In genomic region chr14:30842431-30842830, GRCh38 we compare ENCODE assay signal across 27 cellular contexts. TPM values are rescaled to one million over a fixed set of nuclear protein-coding genes. Genes with fewer than 3 reads are reported as not detected.
"Had no signal": no experiment of that assay in that cellular context is flagged by ENCODE, and none has a peak within 500 bp of the region (broad histone marks: within the 10 kb centered on the region; RNA-seq: fewer than 3 reads in every experiment).

No MANE protein-coding gene starts in this region.

- H3K4me1 ChIP-seq: left lung, lower lobe of right lung, right atrium auricular region, right lobe of liver, stomach, testis, thyroid gland, upper lobe of left lung, vagina had no signal

- H3K36me3 Mint-ChIP-seq: naive B cell; natural killer cell; stimulated activated memory B cell treated with anti-CD40 and anti-IgM and Interleukin-4, amounts not matched to agents 10 μg/mL and 1 μg/mL and 100 μg/mL, for 72 hours had no signal

- DNase-seq: kidney glomerular epithelial cell; left cardiac atrium; left lung; lower lobe of right lung; mammary epithelial cell; mesenchymal stem cell; naive B cell; natural killer cell; nephron progenitor cell; ovary; right lobe of liver; stimulated activated CD4-positive, alpha-beta T cell treated with anti-CD3 and anti-CD28 coated beads, Interleukin-1b, Interleukin-23, amount 100 ng/mL, for 48 hours; stimulated activated CD4-positive, alpha-beta T cell treated with anti-CD3 and anti-CD28 coated beads, Interleukin-2, amount 100 ng/mL, for 48 hours; stimulated activated CD4-positive, alpha-beta T cell treated with anti-CD3 and anti-CD28 coated beads, Interleukin-4, amount 100 ng/mL, for 4 hours; stimulated activated CD8-positive, alpha-beta memory T cell treated with anti-CD3 and anti-CD28 coated beads, Interleukin-4, amount 100 ng/mL, for 48 hours; stimulated activated naive CD4-positive, alpha-beta T cell treated with Interleukin-2 at 50 U/mL for 16 hours; stomach; testis; thyroid gland; transverse colon; upper lobe of left lung had no signal

- H3K4me3 ChIP-seq: hepatocyte, left lung, lower lobe of right lung, ovary, right atrium auricular region, right lobe of liver, smooth muscle cell, stomach, testis, thyroid gland, transverse colon, upper lobe of left lung, vagina had no signal

- H3K27ac Mint-ChIP-seq: naive B cell; natural killer cell; nephron progenitor cell; progenitor cell of endocrine pancreas; stimulated activated memory B cell treated with anti-CD40 and anti-IgM and Interleukin-4, amounts not matched to agents 10 μg/mL and 1 μg/mL and 100 μg/mL, for 72 hours had no signal

- H3K27ac ChIP-seq: hepatocyte, left lung, lower lobe of right lung, ovary, right atrium auricular region, right lobe of liver, stomach, testis, thyroid gland, transverse colon, upper lobe of left lung, vagina had no signal

- H3K4me1 Mint-ChIP-seq: naive B cell; natural killer cell; nephron progenitor cell; stimulated activated memory B cell treated with anti-CD40 and anti-IgM and Interleukin-4, amounts not matched to agents 10 μg/mL and 1 μg/mL and 100 μg/mL, for 72 hours had no signal

- H3K79me2 ChIP-seq: hepatocyte had no signal

- H3K4me2 ChIP-seq: hepatocyte, smooth muscle cell had no signal

- H2AFZ ChIP-seq: hepatocyte had no signal

- H3K27me3 Mint-ChIP-seq: progenitor cell of endocrine pancreas; stimulated activated memory B cell treated with anti-CD40 and anti-IgM and Interleukin-4, amounts not matched to agents 10 μg/mL and 1 μg/mL and 100 μg/mL, for 72 hours had no signal

- H3K36me3 ChIP-seq: left lung, lower lobe of right lung, ovary, right atrium auricular region, right lobe of liver, stomach, thyroid gland, transverse colon, upper lobe of left lung, vagina had no signal

- H3K9me3 Mint-ChIP-seq: natural killer cell, nephron progenitor cell had no signal

- H3K9me3 ChIP-seq: left lung, lower lobe of right lung, ovary, right atrium auricular region, right lobe of liver, stomach, testis, thyroid gland, transverse colon, upper lobe of left lung, vagina had no signal

- H3K4me3 Mint-ChIP-seq: naive B cell; natural killer cell; nephron progenitor cell; stimulated activated memory B cell treated with anti-CD40 and anti-IgM and Interleukin-4, amounts not matched to agents 10 μg/mL and 1 μg/mL and 100 μg/mL, for 72 hours had no signal

- H3K27me3 ChIP-seq: hepatocyte, left lung, ovary, right atrium auricular region, right lobe of liver, stomach, testis, thyroid gland, transverse colon, upper lobe of left lung, vagina had no signal

- ATAC-seq: left cardiac atrium; left lung; lower lobe of right lung; natural killer cell; right lobe of liver; stimulated activated memory B cell treated with anti-CD40 and anti-IgM and Interleukin-4, amounts not matched to agents 10 μg/mL and 1 μg/mL and 100 μg/mL, for 72 hours had no signal

RNA-seq across cellular contexts. Expression of gene COCH, which starts 31.9 kb away (rescaled TPM):
- total RNA-seq: mammary epithelial cell had no signal
